In the genomic region with DNA sequence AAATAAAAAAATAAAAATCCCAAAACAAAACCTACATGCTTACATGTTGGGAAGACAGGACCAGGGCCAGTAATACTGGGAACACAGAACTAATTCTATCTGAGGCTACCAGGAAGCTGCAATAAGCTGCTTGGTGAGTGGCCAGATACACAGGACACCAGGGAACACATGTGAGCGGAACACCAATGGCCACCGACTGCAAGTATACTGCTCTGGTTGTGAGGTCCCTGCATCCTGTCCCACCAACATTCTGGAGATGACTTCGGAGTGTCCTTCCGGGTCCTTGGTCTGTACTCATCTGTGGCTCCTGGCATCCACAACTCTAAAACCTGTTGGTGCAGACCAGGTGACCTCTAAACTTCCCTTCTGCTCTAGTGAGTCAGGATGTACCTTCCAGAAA, we compare ENCODE assay signal across 3 cellular contexts.
TF ChIP-seq lines count a peak whose summit lies in the region.

No MANE protein-coding gene starts in this region.

TF ChIP-seq in SK-N-SH, 30 proteins besides CTCF, POLR2A, EP300 and RAD21:
- no peak for TF ChIP-seq TEAD4 (IDR thresholded peaks at IDR 0.05; ENCODE audit: borderline replicate concordance, insufficient read depth)
- TF ChIP-seq, protein P1, sequence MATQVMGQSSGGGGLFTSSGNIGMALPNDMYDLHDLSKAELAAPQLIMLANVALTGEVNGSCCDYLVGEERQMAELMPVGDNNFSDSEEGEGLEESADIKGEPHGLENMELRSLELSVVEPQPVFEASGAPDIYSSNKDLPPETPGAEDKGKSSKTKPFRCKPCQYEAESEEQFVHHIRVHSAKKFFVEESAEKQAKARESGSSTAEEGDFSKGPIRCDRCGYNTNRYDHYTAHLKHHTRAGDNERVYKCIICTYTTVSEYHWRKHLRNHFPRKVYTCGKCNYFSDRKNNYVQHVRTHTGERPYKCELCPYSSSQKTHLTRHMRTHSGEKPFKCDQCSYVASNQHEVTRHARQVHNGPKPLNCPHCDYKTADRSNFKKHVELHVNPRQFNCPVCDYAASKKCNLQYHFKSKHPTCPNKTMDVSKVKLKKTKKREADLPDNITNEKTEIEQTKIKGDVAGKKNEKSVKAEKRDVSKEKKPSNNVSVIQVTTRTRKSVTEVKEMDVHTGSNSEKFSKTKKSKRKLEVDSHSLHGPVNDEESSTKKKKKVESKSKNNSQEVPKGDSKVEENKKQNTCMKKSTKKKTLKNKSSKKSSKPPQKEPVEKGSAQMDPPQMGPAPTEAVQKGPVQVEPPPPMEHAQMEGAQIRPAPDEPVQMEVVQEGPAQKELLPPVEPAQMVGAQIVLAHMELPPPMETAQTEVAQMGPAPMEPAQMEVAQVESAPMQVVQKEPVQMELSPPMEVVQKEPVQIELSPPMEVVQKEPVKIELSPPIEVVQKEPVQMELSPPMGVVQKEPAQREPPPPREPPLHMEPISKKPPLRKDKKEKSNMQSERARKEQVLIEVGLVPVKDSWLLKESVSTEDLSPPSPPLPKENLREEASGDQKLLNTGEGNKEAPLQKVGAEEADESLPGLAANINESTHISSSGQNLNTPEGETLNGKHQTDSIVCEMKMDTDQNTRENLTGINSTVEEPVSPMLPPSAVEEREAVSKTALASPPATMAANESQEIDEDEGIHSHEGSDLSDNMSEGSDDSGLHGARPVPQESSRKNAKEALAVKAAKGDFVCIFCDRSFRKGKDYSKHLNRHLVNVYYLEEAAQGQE (IDR thresholded peaks at IDR 0.05; ENCODE audit: low read depth, low read length) = no peak
- no peak for TF ChIP-seq NFIC (IDR thresholded peaks at IDR 0.05; ENCODE audit: borderline replicate concordance)
- no peak for TF ChIP-seq FOXM1 (IDR thresholded peaks at IDR 0.05; ENCODE audit: low read depth)
- no peak for TF ChIP-seq YY1 (IDR thresholded peaks at IDR 0.05; ENCODE audit: low read depth)
- no peak for TF ChIP-seq MXI1 (IDR thresholded peaks at IDR 0.05; ENCODE audit: low read depth, low read length)
- TF ChIP-seq GATA2 (CRISPR knock-in tag; IDR thresholded peaks at IDR 0.05) = no peak
- TF ChIP-seq SMC3 (IDR thresholded peaks at IDR 0.05; ENCODE audit: low read depth, low read length) = no peak
- TF ChIP-seq CHD2 (IDR thresholded peaks at IDR 0.05; ENCODE audit: low read length, partially characterized antibody) = no peak
- TF ChIP-seq, protein P2, sequence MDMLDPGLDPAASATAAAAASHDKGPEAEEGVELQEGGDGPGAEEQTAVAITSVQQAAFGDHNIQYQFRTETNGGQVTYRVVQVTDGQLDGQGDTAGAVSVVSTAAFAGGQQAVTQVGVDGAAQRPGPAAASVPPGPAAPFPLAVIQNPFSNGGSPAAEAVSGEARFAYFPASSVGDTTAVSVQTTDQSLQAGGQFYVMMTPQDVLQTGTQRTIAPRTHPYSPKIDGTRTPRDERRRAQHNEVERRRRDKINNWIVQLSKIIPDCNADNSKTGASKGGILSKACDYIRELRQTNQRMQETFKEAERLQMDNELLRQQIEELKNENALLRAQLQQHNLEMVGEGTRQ (IDR thresholded peaks at IDR 0.05; ENCODE audit: borderline replicate concordance, low read depth, low read length) = no peak
- TF ChIP-seq MEF2A (IDR thresholded peaks at IDR 0.05; ENCODE audit: borderline replicate concordance, low read depth) = no peak
- TF ChIP-seq GABPA (IDR thresholded peaks at IDR 0.05; ENCODE audit: low read depth) = no peak
- no peak for TF ChIP-seq TCF12 (IDR thresholded peaks at IDR 0.05)
- TF ChIP-seq ELF1 (IDR thresholded peaks at IDR 0.05) = no peak
- no peak for TF ChIP-seq POLR2AphosphoS5 (IDR thresholded peaks at IDR 0.05; ENCODE audit: low read depth, low read length)
- TF ChIP-seq, protein P3, sequence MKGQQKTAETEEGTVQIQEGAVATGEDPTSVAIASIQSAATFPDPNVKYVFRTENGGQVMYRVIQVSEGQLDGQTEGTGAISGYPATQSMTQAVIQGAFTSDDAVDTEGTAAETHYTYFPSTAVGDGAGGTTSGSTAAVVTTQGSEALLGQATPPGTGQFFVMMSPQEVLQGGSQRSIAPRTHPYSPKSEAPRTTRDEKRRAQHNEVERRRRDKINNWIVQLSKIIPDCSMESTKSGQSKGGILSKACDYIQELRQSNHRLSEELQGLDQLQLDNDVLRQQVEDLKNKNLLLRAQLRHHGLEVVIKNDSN (IDR thresholded peaks at IDR 0.05; ENCODE audit: borderline replicate concordance, low read depth) = no peak
- TF ChIP-seq, protein P4, sequence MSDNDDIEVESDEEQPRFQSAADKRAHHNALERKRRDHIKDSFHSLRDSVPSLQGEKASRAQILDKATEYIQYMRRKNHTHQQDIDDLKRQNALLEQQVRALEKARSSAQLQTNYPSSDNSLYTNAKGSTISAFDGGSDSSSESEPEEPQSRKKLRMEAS (IDR thresholded peaks at IDR 0.05; ENCODE audit: low read depth) = no peak
- TF ChIP-seq RCOR1 (IDR thresholded peaks at IDR 0.05; ENCODE audit: low read length) = no peak

TF ChIP-seq in SK-N-SH treated with all-trans-retinoic acid at 6 μM for 48 hours, 23 proteins besides CTCF, POLR2A, EP300 and RAD21:
- TF ChIP-seq CSDC2 (CRISPR knock-in tag; IDR thresholded peaks at IDR 0.05) (no peak), ZNF8 (CRISPR knock-in tag; IDR thresholded peaks at IDR 0.05) (no peak), TOX (CRISPR knock-in tag; IDR thresholded peaks at IDR 0.05; ENCODE audit: borderline replicate concordance) (no peak), GLIS3 (CRISPR knock-in tag; IDR thresholded peaks at IDR 0.05) (no peak), ZNF565 (CRISPR knock-in tag; conservative IDR thresholded peaks at IDR 0.05; ENCODE audit: low read depth) (no peak)
- TF ChIP-seq, protein P5, sequence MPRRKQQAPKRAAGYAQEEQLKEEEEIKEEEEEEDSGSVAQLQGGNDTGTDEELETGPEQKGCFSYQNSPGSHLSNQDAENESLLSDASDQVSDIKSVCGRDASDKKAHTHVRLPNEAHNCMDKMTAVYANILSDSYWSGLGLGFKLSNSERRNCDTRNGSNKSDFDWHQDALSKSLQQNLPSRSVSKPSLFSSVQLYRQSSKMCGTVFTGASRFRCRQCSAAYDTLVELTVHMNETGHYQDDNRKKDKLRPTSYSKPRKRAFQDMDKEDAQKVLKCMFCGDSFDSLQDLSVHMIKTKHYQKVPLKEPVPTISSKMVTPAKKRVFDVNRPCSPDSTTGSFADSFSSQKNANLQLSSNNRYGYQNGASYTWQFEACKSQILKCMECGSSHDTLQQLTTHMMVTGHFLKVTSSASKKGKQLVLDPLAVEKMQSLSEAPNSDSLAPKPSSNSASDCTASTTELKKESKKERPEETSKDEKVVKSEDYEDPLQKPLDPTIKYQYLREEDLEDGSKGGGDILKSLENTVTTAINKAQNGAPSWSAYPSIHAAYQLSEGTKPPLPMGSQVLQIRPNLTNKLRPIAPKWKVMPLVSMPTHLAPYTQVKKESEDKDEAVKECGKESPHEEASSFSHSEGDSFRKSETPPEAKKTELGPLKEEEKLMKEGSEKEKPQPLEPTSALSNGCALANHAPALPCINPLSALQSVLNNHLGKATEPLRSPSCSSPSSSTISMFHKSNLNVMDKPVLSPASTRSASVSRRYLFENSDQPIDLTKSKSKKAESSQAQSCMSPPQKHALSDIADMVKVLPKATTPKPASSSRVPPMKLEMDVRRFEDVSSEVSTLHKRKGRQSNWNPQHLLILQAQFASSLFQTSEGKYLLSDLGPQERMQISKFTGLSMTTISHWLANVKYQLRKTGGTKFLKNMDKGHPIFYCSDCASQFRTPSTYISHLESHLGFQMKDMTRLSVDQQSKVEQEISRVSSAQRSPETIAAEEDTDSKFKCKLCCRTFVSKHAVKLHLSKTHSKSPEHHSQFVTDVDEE (CRISPR knock-in tag; IDR thresholded peaks at IDR 0.05) = no peak
- TF ChIP-seq, protein P6, sequence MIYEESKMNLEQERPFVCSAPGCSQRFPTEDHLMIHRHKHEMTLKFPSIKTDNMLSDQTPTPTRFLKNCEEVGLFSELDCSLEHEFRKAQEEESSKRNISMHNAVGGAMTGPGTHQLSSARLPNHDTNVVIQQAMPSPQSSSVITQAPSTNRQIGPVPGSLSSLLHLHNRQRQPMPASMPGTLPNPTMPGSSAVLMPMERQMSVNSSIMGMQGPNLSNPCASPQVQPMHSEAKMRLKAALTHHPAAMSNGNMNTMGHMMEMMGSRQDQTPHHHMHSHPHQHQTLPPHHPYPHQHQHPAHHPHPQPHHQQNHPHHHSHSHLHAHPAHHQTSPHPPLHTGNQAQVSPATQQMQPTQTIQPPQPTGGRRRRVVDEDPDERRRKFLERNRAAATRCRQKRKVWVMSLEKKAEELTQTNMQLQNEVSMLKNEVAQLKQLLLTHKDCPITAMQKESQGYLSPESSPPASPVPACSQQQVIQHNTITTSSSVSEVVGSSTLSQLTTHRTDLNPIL (CRISPR knock-in tag; IDR thresholded peaks at IDR 0.05; ENCODE audit: low read depth) = no peak
TF ChIP-seq in SK-N-SH treated with all-trans-retinoic acid at 6 μM for 48 hours: peak in this region for 0.

TF ChIP-seq in GM12878, 131 proteins besides CTCF, POLR2A, EP300 and RAD21:
- no peak for TF ChIP-seq MYC (IDR thresholded peaks at IDR 0.05; ENCODE audit: insufficient read depth, insufficient read length, insufficient replicate concordance, low read length, severe bottlenecking)
- TF ChIP-seq POLR2AphosphoS2 (IDR thresholded peaks at IDR 0.05; ENCODE audit: low read depth, low read length) = no peak
- TF ChIP-seq KDM1A (IDR thresholded peaks at IDR 0.05; ENCODE audit: borderline replicate concordance) = no peak
- TF ChIP-seq ZNF207 (IDR thresholded peaks at IDR 0.05; ENCODE audit: borderline replicate concordance) = no peak
- TF ChIP-seq PML (IDR thresholded peaks at IDR 0.05; ENCODE audit: low read length) = no peak
- TF ChIP-seq, protein P7, sequence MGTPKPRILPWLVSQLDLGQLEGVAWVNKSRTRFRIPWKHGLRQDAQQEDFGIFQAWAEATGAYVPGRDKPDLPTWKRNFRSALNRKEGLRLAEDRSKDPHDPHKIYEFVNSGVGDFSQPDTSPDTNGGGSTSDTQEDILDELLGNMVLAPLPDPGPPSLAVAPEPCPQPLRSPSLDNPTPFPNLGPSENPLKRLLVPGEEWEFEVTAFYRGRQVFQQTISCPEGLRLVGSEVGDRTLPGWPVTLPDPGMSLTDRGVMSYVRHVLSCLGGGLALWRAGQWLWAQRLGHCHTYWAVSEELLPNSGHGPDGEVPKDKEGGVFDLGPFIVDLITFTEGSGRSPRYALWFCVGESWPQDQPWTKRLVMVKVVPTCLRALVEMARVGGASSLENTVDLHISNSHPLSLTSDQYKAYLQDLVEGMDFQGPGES (IDR thresholded peaks at IDR 0.05) = no peak
